1 cellular context compared by ENCODE assay signal in the genomic region with DNA sequence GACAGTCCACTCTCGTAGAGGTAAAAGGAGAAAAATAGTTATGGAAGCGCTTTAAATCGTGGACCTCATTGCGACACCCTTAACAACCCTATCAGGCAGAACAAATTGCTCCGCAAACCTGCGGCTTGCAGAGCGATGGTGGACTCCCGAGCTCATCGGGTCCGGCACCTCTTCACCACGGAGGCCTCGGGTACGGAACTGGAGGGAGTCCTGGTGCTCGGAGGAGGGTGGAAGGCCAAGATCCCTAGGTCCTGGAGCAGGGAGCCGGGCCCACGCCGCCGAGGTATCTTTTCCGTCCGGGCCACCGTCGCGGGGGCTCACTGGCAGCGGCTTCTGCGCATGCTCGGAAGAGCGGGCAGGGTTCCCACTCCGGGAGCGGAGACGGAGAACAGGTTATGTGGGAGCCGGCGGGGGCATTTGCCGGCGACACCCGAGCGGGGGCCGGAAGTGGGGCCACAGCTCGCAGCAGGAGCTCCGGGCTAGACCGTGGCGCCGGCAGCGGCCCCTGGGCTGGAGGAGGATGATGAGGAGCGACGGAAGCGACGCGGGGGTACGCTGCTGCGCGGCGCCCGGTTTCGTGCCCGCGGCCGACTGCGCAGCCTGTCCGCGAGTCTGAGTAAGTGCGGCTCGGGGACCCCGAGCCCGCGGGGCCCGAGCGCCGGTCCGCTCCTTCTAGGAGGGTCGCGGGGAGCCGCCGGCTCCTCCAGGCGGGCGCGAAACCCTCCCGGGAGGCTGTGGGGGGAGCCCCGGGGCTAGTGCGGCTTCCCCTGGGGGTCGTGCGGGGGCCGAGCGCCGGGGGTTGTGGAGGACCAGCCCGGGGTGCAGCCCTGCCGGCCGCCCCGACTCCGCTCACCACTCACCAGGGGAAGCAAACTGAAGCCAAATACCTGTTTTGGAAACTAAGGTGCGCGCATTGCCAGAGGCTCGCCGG.
TF ChIP-seq lines count a peak whose summit lies in the region.

A gene (plus strand): TSS at position 349 of the 931 bp plus-strand sequence. CDS start 10,827 bp downstream, outside the sequence.

TF ChIP-seq in A549, 52 proteins besides CTCF, POLR2A, EP300 and RAD21 (continued from another document):
- TF ChIP-seq FOSL2 (IDR thresholded peaks at IDR 0.05) (no peak), FOSL2 (CRISPR knock-in tag; IDR thresholded peaks at IDR 0.05) (no peak), MAZ (IDR thresholded peaks at IDR 0.05; ENCODE audit: borderline replicate concordance, low read depth, low read length) (peak; percentile 67; the same call in 1 of the 2 replicates), HDAC2 (IDR thresholded peaks at IDR 0.05) (no peak), NFE2L2 (conservative IDR thresholded peaks at IDR 0.05; ENCODE audit: low read length) (no peak), MAFK (IDR thresholded peaks at IDR 0.05; ENCODE audit: partially characterized antibody) (no peak), GATA3 (IDR thresholded peaks at IDR 0.05; ENCODE audit: borderline replicate concordance) (no peak), HOXB5 (CRISPR knock-in tag; IDR thresholded peaks at IDR 0.05) (no peak), ZC3H11A (IDR thresholded peaks at IDR 0.05) (no peak), NR3C1 (IDR thresholded peaks at IDR 0.05) (no peak), EHMT2 (IDR thresholded peaks at IDR 0.05; ENCODE audit: low read depth) (no peak)
- TF ChIP-seq, protein P1, sequence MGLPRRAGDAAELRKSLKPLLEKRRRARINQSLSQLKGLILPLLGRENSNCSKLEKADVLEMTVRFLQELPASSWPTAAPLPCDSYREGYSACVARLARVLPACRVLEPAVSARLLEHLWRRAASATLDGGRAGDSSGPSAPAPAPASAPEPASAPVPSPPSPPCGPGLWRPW (IDR thresholded peaks at IDR 0.05), result no peak
- TF ChIP-seq, protein P2, sequence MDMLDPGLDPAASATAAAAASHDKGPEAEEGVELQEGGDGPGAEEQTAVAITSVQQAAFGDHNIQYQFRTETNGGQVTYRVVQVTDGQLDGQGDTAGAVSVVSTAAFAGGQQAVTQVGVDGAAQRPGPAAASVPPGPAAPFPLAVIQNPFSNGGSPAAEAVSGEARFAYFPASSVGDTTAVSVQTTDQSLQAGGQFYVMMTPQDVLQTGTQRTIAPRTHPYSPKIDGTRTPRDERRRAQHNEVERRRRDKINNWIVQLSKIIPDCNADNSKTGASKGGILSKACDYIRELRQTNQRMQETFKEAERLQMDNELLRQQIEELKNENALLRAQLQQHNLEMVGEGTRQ (IDR thresholded peaks at IDR 0.05), result no peak
